In the genomic region with DNA sequence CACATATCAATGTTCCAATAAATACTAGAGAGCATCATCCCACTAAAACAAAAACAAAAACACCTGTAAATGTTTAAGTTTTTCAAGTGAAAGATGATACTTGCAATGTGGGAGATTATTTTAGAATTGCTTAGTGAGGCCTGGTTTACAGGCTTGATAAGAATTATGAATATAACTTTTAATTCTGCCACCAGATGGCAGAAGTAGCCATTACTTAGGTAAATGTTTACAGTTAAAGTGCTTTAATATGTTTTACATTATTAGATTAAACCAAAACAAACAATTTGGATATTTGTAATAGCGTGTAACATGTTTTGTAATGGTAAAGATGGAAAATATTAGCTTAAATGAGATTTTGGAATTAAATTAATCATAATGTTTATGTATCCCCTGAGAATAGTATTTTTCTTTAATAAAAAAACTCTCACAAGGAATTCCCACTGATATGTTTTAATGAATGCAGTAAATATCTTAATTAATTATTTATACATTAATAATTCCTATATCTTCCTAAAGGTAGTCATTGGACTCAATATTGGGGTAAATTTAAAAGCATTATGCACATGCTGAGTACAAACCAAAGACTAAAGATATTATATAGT, we compare ENCODE assay signal across 9 cellular contexts.
DNase-seq lines count a peak whose midpoint lies in the region; ATAC-seq and TF ChIP-seq lines count a peak whose summit lies in the region.
"Had no signal": no experiment of that assay in that cellular context is flagged by ENCODE, and none has a peak within 500 bp of the region (broad histone marks: within the 10 kb centered on the region; RNA-seq: fewer than 3 reads in every experiment).

No MANE protein-coding gene starts in this region.

- H3K4me3 Mint-ChIP-seq in activated CD8-positive, alpha-beta T cell treated with anti-CD3 and anti-CD28 coated beads for 36 hours = no peak overlapping the region
- H3K4me3 Mint-ChIP-seq in activated CD8-positive, alpha-beta T cell treated with anti-CD3 and anti-CD28 coated beads, Interleukin-2, amount 10 ng/mL, durations not matched to agents 7 days and 5 days = no peak overlapping the region

- POLR2A ChIA-PET in activated CD8-positive, alpha-beta T cell treated with anti-CD3 and anti-CD28 coated beads for 36 hours (lab: Charles Lee) = no interaction called here
- POLR2A ChIA-PET in activated CD8-positive, alpha-beta T cell treated with anti-CD3 and anti-CD28 coated beads, Interleukin-2, amount 10 ng/mL, durations not matched to agents 7 days and 5 days (lab: Charles Lee) = no interaction called here

- no peaks in the 10 kb centered on the region for H3K9me3 Mint-ChIP-seq in activated CD8-positive, alpha-beta T cell treated with anti-CD3 and anti-CD28 coated beads for 36 hours
- no peaks in the 10 kb centered on the region for H3K9me3 Mint-ChIP-seq in activated CD8-positive, alpha-beta T cell treated with anti-CD3 and anti-CD28 coated beads, Interleukin-2, amount 10 ng/mL, durations not matched to agents 7 days and 5 days (ENCODE audit: insufficient read depth)

- DNase-seq in activated CD8-positive, alpha-beta T cell treated with anti-CD3 and anti-CD28 coated beads for 36 hours = no peak
- DNase-seq in activated CD8-positive, alpha-beta T cell treated with anti-CD3 and anti-CD28 coated beads, Interleukin-2, amount 10 ng/mL, durations not matched to agents 7 days and 5 days = no peak
- DNase-seq in NCI-H748 (lab: John Stamatoyannopoulos, UW; ENCODE audit: unreplicated experiment) = peak; percentile 62
- peak; percentile 68 for DNase-seq in fibroblast of peridontal ligament (ENCODE audit: extremely low read depth)
- DNase-seq in tibial nerve (ENCODE audit: low spot score in 2 of 2) = no peak
- DNase-seq in sigmoid colon = no peak
- no peak for DNase-seq in tibial artery
- DNase-seq: activated effector memory CD4-positive, alpha-beta T cell treated with anti-CD3 and anti-CD28 coated beads, Interleukin-2, amount 50 U/mL, for 16 hours had no signal

- no peaks in the 10 kb centered on the region for H3K36me3 Mint-ChIP-seq in activated CD8-positive, alpha-beta T cell treated with anti-CD3 and anti-CD28 coated beads for 36 hours (ENCODE audit: low read depth)
- H3K36me3 Mint-ChIP-seq in activated CD8-positive, alpha-beta T cell treated with anti-CD3 and anti-CD28 coated beads, Interleukin-2, amount 10 ng/mL, durations not matched to agents 7 days and 5 days (ENCODE audit: low read depth) = no peaks in the 10 kb centered on the region

- H3K27ac ChIP-seq in tibial nerve = no peak overlapping the region
- no peak overlapping the region for H3K27ac ChIP-seq in sigmoid colon
- H3K27ac ChIP-seq in tibial artery = no peak overlapping the region

- intact Hi-C loops in activated CD8-positive, alpha-beta T cell treated with anti-CD3 and anti-CD28 coated beads for 36 hours (cut with micrococcal nuclease) = no loop called here
- intact Hi-C loops in sigmoid colon (cut with DNase I) (loop anchor here (5.0 kb wide), 1 partner anchor 1196 kb away; no protein-coding TSS in a partner anchor), tibial artery (cut with DNase I; ENCODE audit: low total_unique reads) (no loop called here)

- no peaks in the 10 kb centered on the region for H3K4me1 ChIP-seq in tibial nerve
- H3K4me1 ChIP-seq in sigmoid colon = no peaks in the 10 kb centered on the region
- H3K4me1 ChIP-seq in tibial artery = no peaks in the 10 kb centered on the region

- H3K9me3 ChIP-seq in tibial nerve (no peaks in the 10 kb centered on the region), sigmoid colon (no peaks in the 10 kb centered on the region), tibial artery (no peaks in the 10 kb centered on the region)

- CTCF ChIA-PET in activated CD8-positive, alpha-beta T cell treated with anti-CD3 and anti-CD28 coated beads for 36 hours (lab: Charles Lee) = no interaction called here
- CTCF ChIA-PET in activated CD8-positive, alpha-beta T cell treated with anti-CD3 and anti-CD28 coated beads, Interleukin-2, amount 10 ng/mL, durations not matched to agents 7 days and 5 days (lab: Charles Lee) = no interaction called here

- TF ChIP-seq POLR2A in tibial nerve (IDR thresholded peaks at IDR 0.05) (no peak), sigmoid colon (IDR thresholded peaks at IDR 0.05) (no peak)

- H3K4me3 ChIP-seq in tibial nerve (no peak overlapping the region), sigmoid colon (no peak overlapping the region), tibial artery (no peak overlapping the region)

- H3K36me3 ChIP-seq in tibial nerve (no peaks in the 10 kb centered on the region), sigmoid colon (no peaks in the 10 kb centered on the region), tibial artery (no peaks in the 10 kb centered on the region)

- no peak for ATAC-seq in activated CD8-positive, alpha-beta T cell treated with anti-CD3 and anti-CD28 coated beads for 36 hours
- no peak for ATAC-seq in activated CD8-positive, alpha-beta T cell treated with anti-CD3 and anti-CD28 coated beads, Interleukin-2, amount 10 ng/mL, durations not matched to agents 7 days and 5 days
- no peak for ATAC-seq in GM18909 (IDR thresholded peaks at IDR 0.05; ENCODE audit: poor library complexity, unreplicated experiment)

- H3K27ac Mint-ChIP-seq in activated CD8-positive, alpha-beta T cell treated with anti-CD3 and anti-CD28 coated beads for 36 hours = no peak overlapping the region
- H3K27ac Mint-ChIP-seq in activated CD8-positive, alpha-beta T cell treated with anti-CD3 and anti-CD28 coated beads, Interleukin-2, amount 10 ng/mL, durations not matched to agents 7 days and 5 days = no peak overlapping the region

- no peak for TF ChIP-seq EP300 in tibial nerve (IDR thresholded peaks at IDR 0.05)
- TF ChIP-seq EP300 in sigmoid colon (IDR thresholded peaks at IDR 0.05) = no peak

- no peaks in the 10 kb centered on the region for H3K4me1 Mint-ChIP-seq in activated CD8-positive, alpha-beta T cell treated with anti-CD3 and anti-CD28 coated beads for 36 hours (ENCODE audit: low read depth)
- no peaks in the 10 kb centered on the region for H3K4me1 Mint-ChIP-seq in activated CD8-positive, alpha-beta T cell treated with anti-CD3 and anti-CD28 coated beads, Interleukin-2, amount 10 ng/mL, durations not matched to agents 7 days and 5 days (ENCODE audit: low read depth)

- TF ChIP-seq CTCF in activated CD8-positive, alpha-beta T cell treated with anti-CD3 and anti-CD28 coated beads for 36 hours (IDR thresholded peaks at IDR 0.05) = peak; percentile 28
- TF ChIP-seq CTCF in tibial nerve (IDR thresholded peaks at IDR 0.05) (peak in 4 of 5 experiments; percentile 8 to 38 (median 26)), sigmoid colon (IDR thresholded peaks at IDR 0.05) (peak in 2 of 4 experiments; percentile 17 to 33), tibial artery (IDR thresholded peaks at IDR 0.05) (peak in 1 of 2 experiments; percentile 44)

- H3K27me3 ChIP-seq in tibial nerve (no peaks in the 10 kb centered on the region), sigmoid colon (no peaks in the 10 kb centered on the region), tibial artery (no peaks in the 10 kb centered on the region)

- WGBS in tibial nerve, 2 donors = 4 to 23% methylated on average over 1 of the region's 1 CpG
- WGBS in sigmoid colon, 2 donors = 7 to 41% methylated on average over 1 of the region's 1 CpG

- no peaks in the 10 kb centered on the region for H3K27me3 Mint-ChIP-seq in activated CD8-positive, alpha-beta T cell treated with anti-CD3 and anti-CD28 coated beads for 36 hours
- H3K27me3 Mint-ChIP-seq in activated CD8-positive, alpha-beta T cell treated with anti-CD3 and anti-CD28 coated beads, Interleukin-2, amount 10 ng/mL, durations not matched to agents 7 days and 5 days (ENCODE audit: low read depth) = no peaks in the 10 kb centered on the region

Comparison
In these comparisons a context has a peak if more than half of its experiments do, and no peak if none do; other contexts are left out.
1. DNase-seq: peak in NCI-H748 (single experiment) and fibroblast of peridontal ligament (single experiment); none in activated CD8-positive, alpha-beta T cell treated with anti-CD3 and anti-CD28 coated beads for 36 hours (single experiment), activated CD8-positive, alpha-beta T cell treated with anti-CD3 and anti-CD28 coated beads, Interleukin-2, amount 10 ng/mL, durations not matched to agents 7 days and 5 days (single experiment), tibial nerve (0 of 2), sigmoid colon (single experiment) and tibial artery (0 of 2).